11 cellular contexts compared by ENCODE assay signal in genomic region chr12:49962861-49963765, GRCh38. TPM values are rescaled to one million over a fixed set of nuclear protein-coding genes. Genes with fewer than 3 reads are reported as not detected.
DNase-seq lines count a peak whose midpoint lies in the region; ATAC-seq, FAIRE-seq and TF ChIP-seq lines count a peak whose summit lies in the region.
"Had no signal": no experiment of that assay in that cellular context is flagged by ENCODE, and none has a peak within 500 bp of the region (broad histone marks: within the 10 kb centered on the region; RNA-seq: fewer than 3 reads in every experiment).

No MANE protein-coding gene starts in this region.

- H3K79me2 ChIP-seq in keratinocyte (ENCODE audit: control insufficient read depth, insufficient read depth, low read length): no peaks in the 10 kb centered on the region

- peaks cover 73% of the 10 kb centered on the region for H3K27me3 Mint-ChIP-seq in type B pancreatic cell

- peaks cover 9% of the 10 kb centered on the region for H3K4me1 Mint-ChIP-seq in type B pancreatic cell (ENCODE audit: unreplicated experiment)

- FAIRE-seq in keratinocyte (lab: Jason Lieb, UNC): peak; percentile 77
- no peak for FAIRE-seq in D721Med (lab: Jason Lieb, UNC)
- FAIRE-seq: A204.1 had no signal

- no peak overlapping the region for H3K4me3 ChIP-seq in keratinocyte (ENCODE audit: control insufficient read depth in 2 of 3, extremely low read depth in 1 of 3, insufficient read depth in 2 of 3, low read depth in 1 of 3, low read length in 3 of 3)
- H3K4me3 ChIP-seq: sigmoid colon had no signal

- H3K36me3 ChIP-seq in keratinocyte (ENCODE audit: control insufficient read depth in 2 of 2, extremely low read depth in 1 of 2, insufficient read depth in 2 of 2, low read length in 2 of 2): no peaks in the 10 kb centered on the region
- H3K36me3 ChIP-seq: sigmoid colon had no signal

- no peak for ATAC-seq in GM18907 (IDR thresholded peaks at IDR 0.05; ENCODE audit: unreplicated experiment)

- no peak for TF ChIP-seq CTCF in VCaP (conservative IDR thresholded peaks at IDR 0.05)
- TF ChIP-seq CTCF in keratinocyte (optimal IDR thresholded peaks at IDR 0.05 in 1 of 3, IDR thresholded peaks at IDR 0.05 in 1 of 3, conservative IDR thresholded peaks at IDR 0.05 in 1 of 3; ENCODE audit: extremely low read depth in 1 of 3, insufficient read depth in 2 of 3, low read length in 3 of 3): no peak
- TF ChIP-seq CTCF in type B pancreatic cell (conservative IDR thresholded peaks at IDR 0.05): no peak
- no peak for TF ChIP-seq CTCF in GM20000 (IDR thresholded peaks at IDR 0.05; ENCODE audit: extremely low read depth, missing control alignments)
- no peak for TF ChIP-seq CTCF in D721Med (IDR thresholded peaks at IDR 0.05; ENCODE audit: insufficient read depth, missing control alignments)

- H3K27ac ChIP-seq in VCaP: peak overlapping the region; percentile 74
- H3K27ac ChIP-seq in keratinocyte (ENCODE audit: control insufficient read depth, insufficient read depth, low read length): no peak overlapping the region
- H3K27ac ChIP-seq: sigmoid colon had no signal

- no peaks in the 10 kb centered on the region for H4K20me1 ChIP-seq in keratinocyte (ENCODE audit: control insufficient read depth, extremely low read depth, insufficient read depth, low read length)

- H3K27ac Mint-ChIP-seq in type B pancreatic cell: no peak overlapping the region

- no peaks in the 10 kb centered on the region for H3K9me3 Mint-ChIP-seq in type B pancreatic cell

- peaks cover 15% of the 10 kb centered on the region for H3K4me1 ChIP-seq in keratinocyte (ENCODE audit: control insufficient read depth, extremely low read depth, insufficient read depth, low read length)

- dilution Hi-C loops in keratinocyte (cut with MboI; ENCODE audit: extremely low pct_ligation_motif_present, low sequenced_read_pairs): no loop called here

- H3K4me2 ChIP-seq in keratinocyte (ENCODE audit: control insufficient read depth, extremely low read depth, insufficient read depth, low read depth, low read length): peak overlapping the region; percentile 37

- no peak overlapping the region for H3K9ac ChIP-seq in keratinocyte (ENCODE audit: control insufficient read depth, extremely low read depth, insufficient read depth, low read length)

- peak overlapping the region; percentile 22 for H3K4me3 Mint-ChIP-seq in type B pancreatic cell

- H2AFZ ChIP-seq in keratinocyte (ENCODE audit: control insufficient read depth, low read length): no peak overlapping the region

- H3K36me3 Mint-ChIP-seq in type B pancreatic cell: peaks cover 4% of the 10 kb centered on the region

- H3K9me3 ChIP-seq in keratinocyte (ENCODE audit: control insufficient read depth, low read depth, low read length): no peaks in the 10 kb centered on the region
- H3K9me3 ChIP-seq: sigmoid colon had no signal

- peaks cover 72% of the 10 kb centered on the region for H3K27me3 ChIP-seq in keratinocyte (ENCODE audit: control insufficient read depth, extremely low read depth, insufficient read depth, low read length)

- no peaks in the 10 kb centered on the region for H3K9me1 ChIP-seq in keratinocyte (ENCODE audit: control insufficient read depth, extremely low read depth, insufficient read depth, low read length)

- DNase-seq in NCI-H1105 treated with DMSO at 0.1 percent for 48 hours (lab: John Stamatoyannopoulos, UW): peak; percentile 5
- DNase-seq in NCI-H1105 (lab: John Stamatoyannopoulos, UW): no peak
- peak; percentile 21 for DNase-seq in keratinocyte (ENCODE audit: low read depth, low spot score)
- DNase-seq in type B pancreatic cell (ENCODE audit: extremely low spot score, unreplicated experiment): no peak
- DNase-seq in GM20000 (ENCODE audit: low spot score): no peak
- DNase-seq in D721Med (ENCODE audit: insufficient read length, low spot score): no peak
- DNase-seq: sigmoid colon had no signal

RNA-seq across cellular contexts. Expression of gene AQP5, which starts 1.4 kb away (rescaled TPM):
- not detected in 3 replicates for polyA plus RNA-seq in keratinocyte
- 0.49 TPM for polyA plus RNA-seq in keratinocyte (2011; ENCODE audit: low read depth)
- polyA plus RNA-seq in keratinocyte (2011; cell fraction: cytosol; rRNA removed): not detected in 2 replicates
- not detected in 2 replicates for polyA plus RNA-seq in keratinocyte (2011; cell fraction: nucleus; rRNA removed)
- polyA plus RNA-seq in keratinocyte (2012; ENCODE audit: low replicate concordance): 0.55 TPM in 1 of 2 replicates, not detected in the other
- polyA minus RNA-seq in keratinocyte: not detected in 3 replicates
- not detected for polyA minus RNA-seq in keratinocyte (2011; cell fraction: cytosol; rRNA and poly(A)+ RNA removed)
- polyA minus RNA-seq in keratinocyte (2011; cell fraction: nucleus; rRNA and poly(A)+ RNA removed): not detected in 2 replicates
- 0.95 and 0.97 TPM in 2 replicates for total RNA-seq in type B pancreatic cell (ENCODE audit: low replicate concordance)
- total RNA-seq: sigmoid colon, subcutaneous adipose tissue had no signal

RNA-seq across cellular contexts. Expression of gene AQP6, which starts 9.6 kb away (rescaled TPM):
- 0.28 to 0.57 TPM (median 0.45 TPM) in 3 replicates for polyA plus RNA-seq in keratinocyte
- not detected for polyA plus RNA-seq in keratinocyte (2011; ENCODE audit: low read depth)
- 0.10 and 0.13 TPM in 2 replicates for polyA plus RNA-seq in keratinocyte (2011; cell fraction: cytosol; rRNA removed)
- polyA plus RNA-seq in keratinocyte (2011; cell fraction: nucleus; rRNA removed): 0.84 and 1.1 TPM in 2 replicates
- 0.07 and 0.09 TPM in 2 replicates for polyA plus RNA-seq in keratinocyte (2012; ENCODE audit: low replicate concordance)
- 0.26 to 0.89 TPM (median 0.39 TPM) in 3 replicates for polyA minus RNA-seq in keratinocyte
- polyA minus RNA-seq in keratinocyte (2011; cell fraction: cytosol; rRNA and poly(A)+ RNA removed): not detected
- polyA minus RNA-seq in keratinocyte (2011; cell fraction: nucleus; rRNA and poly(A)+ RNA removed): 0.11 and 1.2 TPM in 2 replicates
- 0.22 TPM in 1 of 2 replicates, not detected in the other for total RNA-seq in type B pancreatic cell (ENCODE audit: low replicate concordance)

RNA-seq across cellular contexts. Expression of gene AQP2, which starts 12.6 kb away (rescaled TPM):
- polyA plus RNA-seq in keratinocyte: not detected in 3 replicates
- polyA plus RNA-seq in keratinocyte (2011; ENCODE audit: low read depth): not detected
- polyA plus RNA-seq in keratinocyte (2011; cell fraction: cytosol; rRNA removed): not detected in 2 replicates
- polyA plus RNA-seq in keratinocyte (2011; cell fraction: nucleus; rRNA removed): not detected in 2 replicates
- polyA plus RNA-seq in keratinocyte (2012; ENCODE audit: low replicate concordance): not detected in 2 replicates
- polyA minus RNA-seq in keratinocyte: not detected in 3 replicates
- polyA minus RNA-seq in keratinocyte (2011; cell fraction: cytosol; rRNA and poly(A)+ RNA removed): not detected
- not detected in 2 replicates for polyA minus RNA-seq in keratinocyte (2011; cell fraction: nucleus; rRNA and poly(A)+ RNA removed)
- total RNA-seq in type B pancreatic cell (ENCODE audit: low replicate concordance): 0.55 TPM in 1 of 2 replicates, not detected in the other
- total RNA-seq: sigmoid colon, subcutaneous adipose tissue had no signal
- polyA plus RNA-seq: sigmoid colon had no signal

RNA-seq across cellular contexts. Expression of gene FAIM2, which starts 59.4 kb away (rescaled TPM):
- 0.07 TPM in 1 of 3 replicates, not detected in the others for polyA plus RNA-seq in keratinocyte
- not detected for polyA plus RNA-seq in keratinocyte (2011; ENCODE audit: low read depth)
- polyA plus RNA-seq in keratinocyte (2011; cell fraction: cytosol; rRNA removed): not detected in 2 replicates
- polyA plus RNA-seq in keratinocyte (2011; cell fraction: nucleus; rRNA removed): not detected in 2 replicates
- polyA plus RNA-seq in keratinocyte (2012; ENCODE audit: low replicate concordance): 0.16 TPM in 1 of 2 replicates, not detected in the other
- not detected in 3 replicates for polyA minus RNA-seq in keratinocyte
- polyA minus RNA-seq in keratinocyte (2011; cell fraction: cytosol; rRNA and poly(A)+ RNA removed): not detected
- polyA minus RNA-seq in keratinocyte (2011; cell fraction: nucleus; rRNA and poly(A)+ RNA removed): not detected in 2 replicates
- total RNA-seq in type B pancreatic cell (ENCODE audit: low replicate concordance): 0.14 and 1.7 TPM in 2 replicates

Comparison
In these comparisons a context has a peak if more than half of its experiments do, and no peak if none do; other contexts are left out.
1. DNase-seq: peak in NCI-H1105 treated with DMSO at 0.1 percent for 48 hours (single experiment) and keratinocyte (single experiment); none in NCI-H1105 (single experiment), type B pancreatic cell (single experiment), GM20000 (single experiment) and D721Med (single experiment).